ENCODE assay signal across 18 cellular contexts in genomic region chr4:184142121-184143000, GRCh38.
"Had no signal": no experiment of that assay in that cellular context is flagged by ENCODE, and none has a peak within 500 bp of the region (broad histone marks: within the 10 kb centered on the region; RNA-seq: fewer than 3 reads in every experiment).

No MANE protein-coding gene starts in this region.

- H3K27ac Mint-ChIP-seq: activated CD4-positive, alpha-beta memory T cell treated with anti-CD3 and anti-CD28 coated beads for 36 hours; activated CD8-positive, alpha-beta memory T cell treated with anti-CD3 and anti-CD28 coated beads, Interleukin-2, amount 10 ng/mL, durations not matched to agents 7 days and 5 days; activated naive CD8-positive, alpha-beta T cell treated with anti-CD3 and anti-CD28 coated beads, Interleukin-2, amount 10 ng/mL, durations not matched to agents 7 days and 5 days; effector memory CD8-positive, alpha-beta T cell; immature natural killer cell; memory B cell; stimulated activated memory B cell treated with anti-CD40 and anti-IgM and Interleukin-4, amounts not matched to agents 10 μg/mL and 1 μg/mL and 100 μg/mL, for 72 hours; type B pancreatic cell had no signal

- H2AFZ ChIP-seq: parathyroid adenoma had no signal

- H3K79me2 ChIP-seq: parathyroid adenoma had no signal

- H3K27me3 Mint-ChIP-seq: activated naive CD8-positive, alpha-beta T cell treated with anti-CD3 and anti-CD28 coated beads, Interleukin-2, amount 10 ng/mL, durations not matched to agents 7 days and 5 days had no signal

- H3K4me3 Mint-ChIP-seq: activated CD4-positive, alpha-beta memory T cell treated with anti-CD3 and anti-CD28 coated beads for 36 hours; activated CD8-positive, alpha-beta memory T cell treated with anti-CD3 and anti-CD28 coated beads, Interleukin-2, amount 10 ng/mL, durations not matched to agents 7 days and 5 days; activated naive CD8-positive, alpha-beta T cell treated with anti-CD3 and anti-CD28 coated beads, Interleukin-2, amount 10 ng/mL, durations not matched to agents 7 days and 5 days; effector memory CD8-positive, alpha-beta T cell; immature natural killer cell; memory B cell; stimulated activated memory B cell treated with anti-CD40 and anti-IgM and Interleukin-4, amounts not matched to agents 10 μg/mL and 1 μg/mL and 100 μg/mL, for 72 hours; type B pancreatic cell had no signal

- H3K27ac ChIP-seq: cardiac muscle cell, parathyroid adenoma, testis, VCaP had no signal

- H3K4me1 Mint-ChIP-seq: activated CD8-positive, alpha-beta memory T cell treated with anti-CD3 and anti-CD28 coated beads, Interleukin-2, amount 10 ng/mL, durations not matched to agents 7 days and 5 days; activated naive CD8-positive, alpha-beta T cell treated with anti-CD3 and anti-CD28 coated beads, Interleukin-2, amount 10 ng/mL, durations not matched to agents 7 days and 5 days; immature natural killer cell; stimulated activated memory B cell treated with anti-CD40 and anti-IgM and Interleukin-4, amounts not matched to agents 10 μg/mL and 1 μg/mL and 100 μg/mL, for 72 hours had no signal

- ATAC-seq: activated CD8-positive, alpha-beta memory T cell treated with anti-CD3 and anti-CD28 coated beads, Interleukin-2, amount 10 ng/mL, durations not matched to agents 7 days and 5 days; effector memory CD8-positive, alpha-beta T cell; sciatic nerve; stimulated activated memory B cell treated with anti-CD40 and anti-IgM and Interleukin-4, amounts not matched to agents 10 μg/mL and 1 μg/mL and 100 μg/mL, for 72 hours had no signal

- H3K4me3 ChIP-seq: cardiac muscle cell, testis had no signal

- H3K36me3 ChIP-seq: cardiac muscle cell had no signal

- H3K9me3 ChIP-seq: testis had no signal

- DNase-seq: activated CD4-positive, alpha-beta memory T cell treated with anti-CD3 and anti-CD28 coated beads for 36 hours; activated CD4-positive, alpha-beta T cell treated with anti-CD3 and anti-CD28 coated beads for 1 hour; activated CD8-positive, alpha-beta memory T cell treated with anti-CD3 and anti-CD28 coated beads, Interleukin-2, amount 10 ng/mL, durations not matched to agents 7 days and 5 days; activated naive CD4-positive, alpha-beta T cell treated with Interleukin-2 at 50 U/mL for 16 hours; activated naive CD8-positive, alpha-beta T cell treated with anti-CD3 and anti-CD28 coated beads, Interleukin-2, amount 10 ng/mL, durations not matched to agents 7 days and 5 days; dermis blood vessel endothelial cell; effector memory CD8-positive, alpha-beta T cell; immature natural killer cell; kidney glomerular epithelial cell; stimulated activated CD4-positive, alpha-beta T cell treated with anti-CD3 and anti-CD28 coated beads, Interleukin-4, amount 100 ng/mL, for 4 hours; testis had no signal

- H3K9ac ChIP-seq: parathyroid adenoma had no signal

- H3K36me3 Mint-ChIP-seq: activated CD4-positive, alpha-beta memory T cell treated with anti-CD3 and anti-CD28 coated beads for 36 hours; activated CD8-positive, alpha-beta memory T cell treated with anti-CD3 and anti-CD28 coated beads, Interleukin-2, amount 10 ng/mL, durations not matched to agents 7 days and 5 days; memory B cell; stimulated activated memory B cell treated with anti-CD40 and anti-IgM and Interleukin-4, amounts not matched to agents 10 μg/mL and 1 μg/mL and 100 μg/mL, for 72 hours; type B pancreatic cell had no signal

- H3K4me1 ChIP-seq: parathyroid adenoma, testis had no signal

- H3K27me3 ChIP-seq: cardiac muscle cell, testis had no signal
